Comparison of ENCODE assay signal across 13 cellular contexts in the genomic region with DNA sequence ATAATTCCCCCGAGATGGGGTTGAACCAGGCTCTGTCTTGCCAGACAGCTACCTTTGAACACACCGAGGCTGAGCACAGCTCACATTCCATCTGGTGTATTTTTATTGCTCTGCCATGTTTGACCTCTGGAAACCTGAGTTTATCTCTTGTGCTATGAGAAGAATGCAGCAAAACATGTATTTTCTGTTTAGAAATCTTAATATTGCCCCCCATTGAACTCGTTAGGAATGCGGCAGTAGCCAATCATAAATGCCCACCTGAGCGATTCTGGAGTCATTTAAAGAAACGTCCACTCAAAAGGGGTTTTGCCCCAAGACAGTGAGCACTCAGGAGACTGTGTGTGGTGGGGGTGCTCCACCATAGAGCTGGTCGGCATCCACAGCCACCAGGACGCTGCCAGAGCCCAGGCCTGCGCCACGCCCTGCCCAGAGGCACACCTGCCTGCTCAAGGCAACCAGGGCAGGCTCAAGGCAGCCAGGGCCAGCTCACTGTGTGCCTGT. TPM values are rescaled to one million over a fixed set of nuclear protein-coding genes. Genes with fewer than 3 reads are reported as not detected.
DNase-seq lines count a peak whose midpoint lies in the region; ATAC-seq and TF ChIP-seq lines count a peak whose summit lies in the region.
"Had no signal": no experiment of that assay in that cellular context is flagged by ENCODE, and none has a peak within 500 bp of the region (broad histone marks: within the 10 kb centered on the region; RNA-seq: fewer than 3 reads in every experiment).

No MANE protein-coding gene starts in this region.

- no peaks in the 10 kb centered on the region for H3K4me1 ChIP-seq in urinary bladder (ENCODE audit: insufficient read depth)
- no peaks in the 10 kb centered on the region for H3K4me1 ChIP-seq in prostate gland (replicated peaks)
- no peaks in the 10 kb centered on the region for H3K4me1 ChIP-seq in ovary (ENCODE audit: insufficient read depth)

- no peak for ATAC-seq in activated T-cell treated with anti-CD3 and anti-CD28 coated beads, Interleukin-2, amount 50 U/mL, for 4 hours
- ATAC-seq in activated naive CD8-positive, alpha-beta T cell treated with anti-CD3 and anti-CD28 coated beads, Interleukin-2, amount 10 ng/mL, durations not matched to agents 7 days and 5 days (ENCODE audit: low read depth), result no peak
- ATAC-seq in GM18868 (IDR thresholded peaks at IDR 0.05; ENCODE audit: unreplicated experiment), result no peak

- H3K4me3 ChIP-seq in urinary bladder (ENCODE audit: low read depth, low read length), result no peak overlapping the region
- no peak overlapping the region for H3K4me3 ChIP-seq in prostate gland
- no peak overlapping the region for H3K4me3 ChIP-seq in ovary
- H3K4me3 ChIP-seq: smooth muscle cell had no signal

- no peak for DNase-seq in activated T-cell treated with anti-CD3 and anti-CD28 coated beads, Interleukin-2, amount 50 U/mL, for 24 hours
- DNase-seq in activated T-cell treated with anti-CD3 and anti-CD28 coated beads, Interleukin-2, amount 50 U/mL, for 4 hours, result no peak
- no peak for DNase-seq in activated naive CD8-positive, alpha-beta T cell treated with anti-CD3 and anti-CD28 coated beads, Interleukin-2, amount 10 ng/mL, durations not matched to agents 7 days and 5 days
- DNase-seq in mesenteric fat pad (ENCODE audit: low spot score) (peak; percentile 73), prostate gland (ENCODE audit: low spot score) (no peak), ovary (no peak)
- DNase-seq: DND-41, NCI-H1436, NCI-H526, SHP77 treated with DMSO at 0.1 percent for 48 hours had no signal

- peaks cover 90% of the 10 kb centered on the region for H3K4me1 Mint-ChIP-seq in activated T-cell treated with anti-CD3 and anti-CD28 coated beads, Interleukin-2, amount 50 U/mL, for 24 hours (ENCODE audit: low read depth)
- H3K4me1 Mint-ChIP-seq in activated T-cell treated with anti-CD3 and anti-CD28 coated beads, Interleukin-2, amount 50 U/mL, for 4 hours (ENCODE audit: low read depth), result peaks cover 86% of the 10 kb centered on the region
- peaks cover 71% of the 10 kb centered on the region for H3K4me1 Mint-ChIP-seq in activated naive CD8-positive, alpha-beta T cell treated with anti-CD3 and anti-CD28 coated beads, Interleukin-2, amount 10 ng/mL, durations not matched to agents 7 days and 5 days

- H3K27me3 ChIP-seq in prostate gland (replicated peaks; ENCODE audit: insufficient read depth) (no peaks in the 10 kb centered on the region), ovary (no peaks in the 10 kb centered on the region)

- H3K36me3 ChIP-seq in urinary bladder (ENCODE audit: insufficient read depth) (no peaks in the 10 kb centered on the region), prostate gland (no peaks in the 10 kb centered on the region), ovary (no peaks in the 10 kb centered on the region)

- H3K4me3 Mint-ChIP-seq in activated T-cell treated with anti-CD3 and anti-CD28 coated beads, Interleukin-2, amount 50 U/mL, for 24 hours, result no peak overlapping the region
- no peak overlapping the region for H3K4me3 Mint-ChIP-seq in activated T-cell treated with anti-CD3 and anti-CD28 coated beads, Interleukin-2, amount 50 U/mL, for 4 hours
- peak overlapping the region; percentile 79 for H3K4me3 Mint-ChIP-seq in activated naive CD8-positive, alpha-beta T cell treated with anti-CD3 and anti-CD28 coated beads, Interleukin-2, amount 10 ng/mL, durations not matched to agents 7 days and 5 days

- no peaks in the 10 kb centered on the region for H3K9me3 Mint-ChIP-seq in activated T-cell treated with anti-CD3 and anti-CD28 coated beads, Interleukin-2, amount 50 U/mL, for 24 hours
- H3K9me3 Mint-ChIP-seq in activated T-cell treated with anti-CD3 and anti-CD28 coated beads, Interleukin-2, amount 50 U/mL, for 4 hours, result no peaks in the 10 kb centered on the region
- no peaks in the 10 kb centered on the region for H3K9me3 Mint-ChIP-seq in activated naive CD8-positive, alpha-beta T cell treated with anti-CD3 and anti-CD28 coated beads, Interleukin-2, amount 10 ng/mL, durations not matched to agents 7 days and 5 days

- H3K27ac Mint-ChIP-seq in activated T-cell treated with anti-CD3 and anti-CD28 coated beads, Interleukin-2, amount 50 U/mL, for 24 hours, result peak overlapping the region; percentile 93
- H3K27ac Mint-ChIP-seq in activated naive CD8-positive, alpha-beta T cell treated with anti-CD3 and anti-CD28 coated beads, Interleukin-2, amount 10 ng/mL, durations not matched to agents 7 days and 5 days, result peak overlapping the region; percentile 67

- H3K9me3 ChIP-seq in prostate gland, result no peaks in the 10 kb centered on the region
- H3K9me3 ChIP-seq in ovary, result no peaks in the 10 kb centered on the region

- H3K27ac ChIP-seq in urinary bladder (ENCODE audit: low read depth) (peak overlapping the region; percentile 13), prostate gland (no peak overlapping the region), ovary (no peak overlapping the region)

- H3K27me3 Mint-ChIP-seq in activated T-cell treated with anti-CD3 and anti-CD28 coated beads, Interleukin-2, amount 50 U/mL, for 24 hours, result no peaks in the 10 kb centered on the region
- no peaks in the 10 kb centered on the region for H3K27me3 Mint-ChIP-seq in activated T-cell treated with anti-CD3 and anti-CD28 coated beads, Interleukin-2, amount 50 U/mL, for 4 hours (ENCODE audit: low read depth)
- no peaks in the 10 kb centered on the region for H3K27me3 Mint-ChIP-seq in activated naive CD8-positive, alpha-beta T cell treated with anti-CD3 and anti-CD28 coated beads, Interleukin-2, amount 10 ng/mL, durations not matched to agents 7 days and 5 days

- intact Hi-C loops in prostate gland (cut with DNase I), result no loop called here
- intact Hi-C loops in ovary (cut with DNase I), result no loop called here

- no peak for TF ChIP-seq CTCF in prostate gland (IDR thresholded peaks at IDR 0.05)
- TF ChIP-seq CTCF in ovary (IDR thresholded peaks at IDR 0.05), result no peak

- POLR2A ChIA-PET in activated naive CD8-positive, alpha-beta T cell treated with anti-CD3 and anti-CD28 coated beads, Interleukin-2, amount 10 ng/mL, durations not matched to agents 7 days and 5 days (lab: Charles Lee), result interaction anchor here (1.2 to 2.0 kb wide), 3 partner anchors 10 to 17 kb away, joined by 3 to 7 read pairs (median 3); no protein-coding TSS in a partner anchor

- TF ChIP-seq POLR2A in prostate gland (IDR thresholded peaks at IDR 0.05) (no peak), ovary (IDR thresholded peaks at IDR 0.05) (no peak)

- peaks cover 64% of the 10 kb centered on the region for H3K36me3 Mint-ChIP-seq in activated T-cell treated with anti-CD3 and anti-CD28 coated beads, Interleukin-2, amount 50 U/mL, for 24 hours (ENCODE audit: low read depth)
- H3K36me3 Mint-ChIP-seq in activated T-cell treated with anti-CD3 and anti-CD28 coated beads, Interleukin-2, amount 50 U/mL, for 4 hours (ENCODE audit: insufficient read depth), result peaks cover 26% of the 10 kb centered on the region
- peaks cover 48% of the 10 kb centered on the region for H3K36me3 Mint-ChIP-seq in activated naive CD8-positive, alpha-beta T cell treated with anti-CD3 and anti-CD28 coated beads, Interleukin-2, amount 10 ng/mL, durations not matched to agents 7 days and 5 days

- no peak for TF ChIP-seq EP300 in ovary (IDR thresholded peaks at IDR 0.05)

- WGBS in urinary bladder, result 58% methylated on average over 10 of the region's 10 CpGs
- WGBS in prostate gland, result 47% methylated on average over 10 of the region's 10 CpGs
- WGBS in ovary, 3 donors, result 57 to 63% (median 61%) methylated on average over 9 to 10 of the region's 10 CpGs

RNA-seq across cellular contexts. Expression of a gene that starts 26.9 kb away (rescaled TPM):
- total RNA-seq in activated T-cell treated with anti-CD3 and anti-CD28 coated beads, Interleukin-2, amount 50 U/mL, for 4 hours, result 10 to 100 TPM; 32.5 to 36.3 (median 32.6) TPM
- 100 to 1,000 TPM; 160 to 161 TPM for total RNA-seq in activated naive CD8-positive, alpha-beta T cell treated with anti-CD3 and anti-CD28 coated beads, Interleukin-2, amount 10 ng/mL, durations not matched to agents 7 days and 5 days
- total RNA-seq in mesenteric fat pad, result 9.8 TPM
- 7.4 TPM for total RNA-seq in urinary bladder
- polyA plus RNA-seq in urinary bladder, result 5.8 TPM
- 10 to 100 TPM in 1 of 2 donors, 1 to 10 TPM in 1; 6.2 to 11.0 TPM for total RNA-seq in prostate gland
- total RNA-seq in ovary, result 1 to 10 TPM; 1.3 to 6.7 (median 2.2) TPM
- polyA plus RNA-seq in ovary, result 1 to 10 TPM; 1.1 to 1.4 TPM

Comparison
In these comparisons a context has a peak if more than half of its experiments do, and no peak if none do; other contexts are left out.
1. RNA of a gene that starts 26.9 kb away (total RNA-seq): 160 to 161 TPM in activated naive CD8-positive, alpha-beta T cell treated with anti-CD3 and anti-CD28 coated beads, Interleukin-2, amount 10 ng/mL, durations not matched to agents 7 days and 5 days; 32.5 to 36.3 TPM in activated T-cell treated with anti-CD3 and anti-CD28 coated beads, Interleukin-2, amount 50 U/mL, for 4 hours, 6.2 to 11.0 TPM in prostate gland, 9.8 TPM in mesenteric fat pad (single experiment), 7.4 TPM in urinary bladder (single experiment) and 1.3 to 6.7 TPM in ovary; every median in the first group is over 4 times any median in the second.